Comparison of ENCODE assay signal across 18 cellular contexts in genomic region chr15:68188647-68189046, GRCh38. TPM values are rescaled to one million over a fixed set of nuclear protein-coding genes. Genes with fewer than 3 reads are reported as not detected.
DNase-seq lines count a peak whose midpoint lies in the region; ATAC-seq and TF ChIP-seq lines count a peak whose summit lies in the region.
"Had no signal": no experiment of that assay in that cellular context is flagged by ENCODE, and none has a peak within 500 bp of the region (broad histone marks: within the 10 kb centered on the region; RNA-seq: fewer than 3 reads in every experiment).

No MANE protein-coding gene starts in this region.

- no peak overlapping the region for H3K9ac ChIP-seq in muscle layer of colon (ENCODE audit: low read length)

- H3K9me3 ChIP-seq in muscle layer of colon (ENCODE audit: low read length) (no peaks in the 10 kb centered on the region), tibial artery (no peaks in the 10 kb centered on the region)

- peaks cover 54% of the 10 kb centered on the region for H3K4me1 ChIP-seq in muscle layer of colon (ENCODE audit: insufficient read depth, low read length)
- peaks cover 0 to 30% (median 22%) of the 10 kb centered on the region in 4 donors for H3K4me1 ChIP-seq in tibial artery

- H3K27ac Mint-ChIP-seq in activated CD8-positive, alpha-beta T cell treated with anti-CD3 and anti-CD28 coated beads for 36 hours = peak overlapping the region; percentile 10
- H3K27ac Mint-ChIP-seq in activated CD8-positive, alpha-beta T cell treated with anti-CD3 and anti-CD28 coated beads, Interleukin-2, amount 10 ng/mL, durations not matched to agents 7 days and 5 days = no peak overlapping the region

- no peaks in the 10 kb centered on the region for H3K27me3 Mint-ChIP-seq in activated CD8-positive, alpha-beta T cell treated with anti-CD3 and anti-CD28 coated beads for 36 hours
- H3K27me3 Mint-ChIP-seq in activated CD8-positive, alpha-beta T cell treated with anti-CD3 and anti-CD28 coated beads, Interleukin-2, amount 10 ng/mL, durations not matched to agents 7 days and 5 days (ENCODE audit: low read depth) = no peaks in the 10 kb centered on the region

- CTCF ChIA-PET in activated CD8-positive, alpha-beta T cell treated with anti-CD3 and anti-CD28 coated beads for 36 hours (lab: Charles Lee) = no interaction called here
- CTCF ChIA-PET in activated CD8-positive, alpha-beta T cell treated with anti-CD3 and anti-CD28 coated beads, Interleukin-2, amount 10 ng/mL, durations not matched to agents 7 days and 5 days (lab: Charles Lee) = no interaction called here

- H3K27ac ChIP-seq in angular gyrus (ENCODE audit: low read depth, low read length) (peak overlapping the region; percentile 71), muscle layer of colon (ENCODE audit: low read depth, low read length) (peak overlapping the region; percentile 69), tibial artery (peak overlapping the region; percentile 55 to 62)

- ATAC-seq in activated CD8-positive, alpha-beta T cell treated with anti-CD3 and anti-CD28 coated beads for 36 hours = no peak
- no peak for ATAC-seq in activated CD8-positive, alpha-beta T cell treated with anti-CD3 and anti-CD28 coated beads, Interleukin-2, amount 10 ng/mL, durations not matched to agents 7 days and 5 days
- no peak for ATAC-seq in HG03457 (IDR thresholded peaks at IDR 0.05; ENCODE audit: unreplicated experiment)
- ATAC-seq in HG03378 (IDR thresholded peaks at IDR 0.05; ENCODE audit: unreplicated experiment) = no peak
- ATAC-seq: HCT116, Right ventricle myocardium inferior had no signal

- H3K4me3 ChIP-seq in muscle layer of colon (ENCODE audit: low read depth in 1 of 2, low read length in 2 of 2) (no peak overlapping the region), tibial artery (no peak overlapping the region)
- H3K4me3 ChIP-seq: lung had no signal

- H3K27me3 ChIP-seq in muscle layer of colon (ENCODE audit: control insufficient read depth in 1 of 2, insufficient read depth in 2 of 2, low read length in 2 of 2) (no peaks in the 10 kb centered on the region), tibial artery (no peaks in the 10 kb centered on the region)

- H3K9me3 Mint-ChIP-seq in activated CD8-positive, alpha-beta T cell treated with anti-CD3 and anti-CD28 coated beads for 36 hours = no peaks in the 10 kb centered on the region
- no peaks in the 10 kb centered on the region for H3K9me3 Mint-ChIP-seq in activated CD8-positive, alpha-beta T cell treated with anti-CD3 and anti-CD28 coated beads, Interleukin-2, amount 10 ng/mL, durations not matched to agents 7 days and 5 days (ENCODE audit: insufficient read depth)
- H3K9me3 Mint-ChIP-seq: neural crest cell had no signal

- no peak overlapping the region for H3K4me3 Mint-ChIP-seq in activated CD8-positive, alpha-beta T cell treated with anti-CD3 and anti-CD28 coated beads for 36 hours
- H3K4me3 Mint-ChIP-seq in activated CD8-positive, alpha-beta T cell treated with anti-CD3 and anti-CD28 coated beads, Interleukin-2, amount 10 ng/mL, durations not matched to agents 7 days and 5 days = no peak overlapping the region
- H3K4me3 Mint-ChIP-seq: neural crest cell had no signal

- intact Hi-C loops in activated CD8-positive, alpha-beta T cell treated with anti-CD3 and anti-CD28 coated beads for 36 hours (cut with micrococcal nuclease) = no loop called here
- intact Hi-C loops in tibial artery (cut with DNase I; ENCODE audit: low total_unique reads) = no loop called here

- POLR2A ChIA-PET in activated CD8-positive, alpha-beta T cell treated with anti-CD3 and anti-CD28 coated beads for 36 hours (lab: Charles Lee) = no interaction called here
- POLR2A ChIA-PET in activated CD8-positive, alpha-beta T cell treated with anti-CD3 and anti-CD28 coated beads, Interleukin-2, amount 10 ng/mL, durations not matched to agents 7 days and 5 days (lab: Charles Lee) = no interaction called here

- peaks cover 7% of the 10 kb centered on the region for H3K4me1 Mint-ChIP-seq in activated CD8-positive, alpha-beta T cell treated with anti-CD3 and anti-CD28 coated beads for 36 hours (ENCODE audit: low read depth)
- H3K4me1 Mint-ChIP-seq in activated CD8-positive, alpha-beta T cell treated with anti-CD3 and anti-CD28 coated beads, Interleukin-2, amount 10 ng/mL, durations not matched to agents 7 days and 5 days (ENCODE audit: low read depth) = no peaks in the 10 kb centered on the region

- no peak for TF ChIP-seq CTCF in activated CD8-positive, alpha-beta T cell treated with anti-CD3 and anti-CD28 coated beads for 36 hours (IDR thresholded peaks at IDR 0.05)
- no peak for TF ChIP-seq CTCF in tibial artery (IDR thresholded peaks at IDR 0.05)

- DNase-seq in activated CD8-positive, alpha-beta T cell treated with anti-CD3 and anti-CD28 coated beads for 36 hours = no peak
- no peak for DNase-seq in activated CD8-positive, alpha-beta T cell treated with anti-CD3 and anti-CD28 coated beads, Interleukin-2, amount 10 ng/mL, durations not matched to agents 7 days and 5 days
- DNase-seq in tibial artery (no peak), superior temporal gyrus (ENCODE audit: extremely low spot score) (no peak)
- DNase-seq: activated CD4-positive, alpha-beta T cell treated with anti-CD3 and anti-CD28 coated beads, Interleukin-2, amount 50 U/mL, for 1 hour; activated effector memory CD4-positive, alpha-beta T cell treated with Interleukin-2 at 50 U/mL for 16 hours; effector CD4-positive, alpha-beta T cell; NCI-H1048; NCI-H2171; stimulated activated CD4-positive, alpha-beta T cell treated with anti-CD3 and anti-CD28 coated beads, Interleukin-2, amount 100 ng/mL, for 48 hours had no signal

- H3K36me3 ChIP-seq in muscle layer of colon (ENCODE audit: insufficient read depth, low read length) = peaks cover 29% of the 10 kb centered on the region
- peaks cover 16 to 41% (median 39%) of the 10 kb centered on the region in 3 donors for H3K36me3 ChIP-seq in tibial artery

- H3K36me3 Mint-ChIP-seq in activated CD8-positive, alpha-beta T cell treated with anti-CD3 and anti-CD28 coated beads for 36 hours (ENCODE audit: low read depth) = peaks cover 46% of the 10 kb centered on the region
- peaks cover 65% of the 10 kb centered on the region for H3K36me3 Mint-ChIP-seq in activated CD8-positive, alpha-beta T cell treated with anti-CD3 and anti-CD28 coated beads, Interleukin-2, amount 10 ng/mL, durations not matched to agents 7 days and 5 days (ENCODE audit: low read depth)

RNA-seq across cellular contexts. Expression of gene CALML4, which starts 16.5 kb away (rescaled TPM):
- total RNA-seq in activated CD8-positive, alpha-beta T cell treated with anti-CD3 and anti-CD28 coated beads for 36 hours = 1 to 10 TPM; 6.9 to 7.3 TPM
- 10 to 100 TPM in 1 of 2 experiments, 1 to 10 TPM in 1; 9.6 to 11.7 TPM for total RNA-seq in activated CD8-positive, alpha-beta T cell treated with anti-CD3 and anti-CD28 coated beads, Interleukin-2, amount 10 ng/mL, durations not matched to agents 7 days and 5 days

RNA-seq across cellular contexts. Expression of gene CLN6, which starts 40.9 kb away (rescaled TPM):
- 10 to 100 TPM; 43.1 to 47.2 TPM for total RNA-seq in activated CD8-positive, alpha-beta T cell treated with anti-CD3 and anti-CD28 coated beads for 36 hours
- total RNA-seq in activated CD8-positive, alpha-beta T cell treated with anti-CD3 and anti-CD28 coated beads, Interleukin-2, amount 10 ng/mL, durations not matched to agents 7 days and 5 days = 10 to 100 TPM; 64.5 to 69.7 TPM
